In the genomic region with DNA sequence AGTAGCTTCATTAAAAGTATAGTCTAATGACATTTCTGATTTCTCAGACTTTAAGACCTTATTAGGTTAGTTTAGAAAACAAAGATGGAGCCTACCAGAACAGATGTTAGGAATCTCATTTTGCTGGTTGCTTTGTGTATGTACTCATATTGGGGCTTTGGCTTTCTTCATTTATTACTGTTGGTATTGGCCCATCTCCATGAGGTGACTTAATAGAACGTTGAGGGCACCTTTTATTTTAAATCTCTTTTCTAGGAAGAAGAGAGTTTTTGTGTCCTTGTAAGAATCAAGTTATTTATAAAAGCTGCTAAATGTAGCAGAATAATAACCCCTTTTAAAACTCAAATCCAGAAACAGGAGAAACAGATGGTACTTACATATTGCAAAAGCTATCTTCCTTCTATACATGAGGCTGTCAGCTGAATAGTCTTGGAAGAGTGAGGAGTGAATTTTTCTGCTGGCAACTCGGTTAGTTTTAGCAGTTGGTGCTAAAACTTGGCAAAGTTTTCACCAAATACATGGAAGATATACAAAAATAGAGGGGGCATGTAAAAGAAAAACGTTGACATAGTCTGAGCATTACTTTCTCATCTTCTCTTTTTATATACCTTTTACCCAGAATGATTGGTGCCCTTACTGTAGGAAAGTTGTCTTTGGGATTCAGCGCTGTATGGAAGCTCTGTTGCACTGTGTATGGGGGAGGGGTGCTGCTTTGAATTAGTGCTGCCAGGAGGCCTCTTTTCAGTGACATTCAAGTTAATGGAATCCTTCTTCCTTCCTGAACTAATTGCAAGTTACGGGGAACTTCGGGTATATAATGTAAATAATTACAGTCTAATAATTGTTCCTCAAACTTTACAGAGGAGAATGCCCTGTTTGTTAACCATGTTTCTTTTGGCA, we compare ENCODE assay signal across 1 cellular context.
TF ChIP-seq lines count a peak whose summit lies in the region.

No MANE protein-coding gene starts in this region.

TF ChIP-seq in WTC11, 78 proteins besides CTCF, POLR2A, EP300 and RAD21 (continued from another document):
- TF ChIP-seq E2F5 (CRISPR knock-in tag; IDR thresholded peaks at IDR 0.05): no peak
- no peak for TF ChIP-seq ZNF423 (CRISPR knock-in tag; IDR thresholded peaks at IDR 0.05)
- TF ChIP-seq KAT7 (CRISPR knock-in tag; IDR thresholded peaks at IDR 0.05; ENCODE audit: borderline replicate concordance): no peak
- no peak for TF ChIP-seq ZMAT4 (CRISPR knock-in tag; IDR thresholded peaks at IDR 0.05)
- TF ChIP-seq GRHL2 (CRISPR knock-in tag; IDR thresholded peaks at IDR 0.05; ENCODE audit: insufficient replicate concordance, severe bottlenecking): no peak
- TF ChIP-seq, protein P1, sequence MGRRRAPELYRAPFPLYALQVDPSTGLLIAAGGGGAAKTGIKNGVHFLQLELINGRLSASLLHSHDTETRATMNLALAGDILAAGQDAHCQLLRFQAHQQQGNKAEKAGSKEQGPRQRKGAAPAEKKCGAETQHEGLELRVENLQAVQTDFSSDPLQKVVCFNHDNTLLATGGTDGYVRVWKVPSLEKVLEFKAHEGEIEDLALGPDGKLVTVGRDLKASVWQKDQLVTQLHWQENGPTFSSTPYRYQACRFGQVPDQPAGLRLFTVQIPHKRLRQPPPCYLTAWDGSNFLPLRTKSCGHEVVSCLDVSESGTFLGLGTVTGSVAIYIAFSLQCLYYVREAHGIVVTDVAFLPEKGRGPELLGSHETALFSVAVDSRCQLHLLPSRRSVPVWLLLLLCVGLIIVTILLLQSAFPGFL (CRISPR knock-in tag; IDR thresholded peaks at IDR 0.05; ENCODE audit: borderline replicate concordance): no peak
- no peak for TF ChIP-seq ZNF263 (CRISPR knock-in tag; IDR thresholded peaks at IDR 0.05; ENCODE audit: low read depth)
- no peak for TF ChIP-seq GABPB1 (CRISPR knock-in tag; IDR thresholded peaks at IDR 0.05)
- no peak for TF ChIP-seq ESRRA (CRISPR knock-in tag; IDR thresholded peaks at IDR 0.05; ENCODE audit: borderline replicate concordance)
- TF ChIP-seq NFATC4 (CRISPR knock-in tag; IDR thresholded peaks at IDR 0.05): no peak
- no peak for TF ChIP-seq EMX1 (CRISPR knock-in tag; IDR thresholded peaks at IDR 0.05)
- no peak for TF ChIP-seq ZBTB21 (CRISPR knock-in tag; IDR thresholded peaks at IDR 0.05; ENCODE audit: borderline replicate concordance)
- TF ChIP-seq E2F1 (CRISPR knock-in tag; IDR thresholded peaks at IDR 0.05): no peak
- no peak for TF ChIP-seq ARID4B (CRISPR knock-in tag; IDR thresholded peaks at IDR 0.05; ENCODE audit: borderline replicate concordance)
- TF ChIP-seq, protein P2, sequence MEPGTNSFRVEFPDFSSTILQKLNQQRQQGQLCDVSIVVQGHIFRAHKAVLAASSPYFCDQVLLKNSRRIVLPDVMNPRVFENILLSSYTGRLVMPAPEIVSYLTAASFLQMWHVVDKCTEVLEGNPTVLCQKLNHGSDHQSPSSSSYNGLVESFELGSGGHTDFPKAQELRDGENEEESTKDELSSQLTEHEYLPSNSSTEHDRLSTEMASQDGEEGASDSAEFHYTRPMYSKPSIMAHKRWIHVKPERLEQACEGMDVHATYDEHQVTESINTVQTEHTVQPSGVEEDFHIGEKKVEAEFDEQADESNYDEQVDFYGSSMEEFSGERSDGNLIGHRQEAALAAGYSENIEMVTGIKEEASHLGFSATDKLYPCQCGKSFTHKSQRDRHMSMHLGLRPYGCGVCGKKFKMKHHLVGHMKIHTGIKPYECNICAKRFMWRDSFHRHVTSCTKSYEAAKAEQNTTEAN (CRISPR knock-in tag; IDR thresholded peaks at IDR 0.05): no peak
